Comparison of ENCODE assay signal across 18 cellular contexts in genomic region chr12:82931349-82932116, GRCh38.
DNase-seq lines count a peak whose midpoint lies in the region; TF ChIP-seq lines count a peak whose summit lies in the region.
"Had no signal": no experiment of that assay in that cellular context is flagged by ENCODE, and none has a peak within 500 bp of the region (broad histone marks: within the 10 kb centered on the region; RNA-seq: fewer than 3 reads in every experiment).

No MANE protein-coding gene starts in this region.

- no peak overlapping the region for H3K4me2 ChIP-seq in SK-N-SH

- H3K36me3 Mint-ChIP-seq in endodermal cell (ENCODE audit: low read depth) (no peaks in the 10 kb centered on the region), mesothelial cell of epicardium (peaks cover 5% of the 10 kb centered on the region), type B pancreatic cell (peaks cover 21% of the 10 kb centered on the region)

- H3K9ac ChIP-seq in SK-N-SH (no peak overlapping the region), endodermal cell (ENCODE audit: extremely low read depth, low read length, poor library complexity, severe bottlenecking) (no peak overlapping the region)

- TF ChIP-seq CTCF in SK-N-SH (IDR thresholded peaks at IDR 0.05): no peak
- no peak for TF ChIP-seq CTCF in endodermal cell (conservative IDR thresholded peaks at IDR 0.05)
- TF ChIP-seq CTCF in mesothelial cell of epicardium (IDR thresholded peaks at IDR 0.05; ENCODE audit: unreplicated experiment): no peak
- TF ChIP-seq CTCF in type B pancreatic cell (conservative IDR thresholded peaks at IDR 0.05): no peak

- H3K9me3 ChIP-seq in SK-N-SH: no peaks in the 10 kb centered on the region
- H3K9me3 ChIP-seq in endodermal cell (ENCODE audit: control insufficient read depth, low read length): no peaks in the 10 kb centered on the region
- H3K9me3 ChIP-seq: colonic mucosa, heart left ventricle, transverse colon had no signal

- DNase-seq in SK-N-SH (no peak), endodermal cell (no peak), mesothelial cell of epicardium (ENCODE audit: low spot score in 2 of 2, unreplicated experiment in 2 of 2) (no peak), type B pancreatic cell (ENCODE audit: extremely low spot score, unreplicated experiment) (no peak), GM03348 (ENCODE audit: low spot score) (no peak), mucosa of gallbladder (ENCODE audit: low spot score) (no peak), cerebellum (ENCODE audit: low spot score) (no peak)
- DNase-seq: activated CD4-positive, alpha-beta memory T cell treated with anti-CD3 and anti-CD28 coated beads, Interleukin-2, amount 10 ng/mL, durations not matched to agents 7 days and 5 days; activated naive CD8-positive, alpha-beta T cell treated with anti-CD3 and anti-CD28 coated beads, Interleukin-2, amount 50 U/mL, for 24 hours; colonic mucosa; DMS79 treated with DMSO at 0.1 percent for 48 hours; heart left ventricle; KG1; NCI-H1105; NCI-H2171 treated with DMSO at 0.1 percent for 48 hours; pancreas; transverse colon had no signal

- H3K4me1 Mint-ChIP-seq in endodermal cell (no peaks in the 10 kb centered on the region), mesothelial cell of epicardium (peaks cover 29% of the 10 kb centered on the region), type B pancreatic cell (ENCODE audit: unreplicated experiment) (peaks cover 19% of the 10 kb centered on the region)
- H3K4me1 Mint-ChIP-seq: activated CD4-positive, alpha-beta memory T cell treated with anti-CD3 and anti-CD28 coated beads, Interleukin-2, amount 10 ng/mL, durations not matched to agents 7 days and 5 days; activated naive CD8-positive, alpha-beta T cell treated with anti-CD3 and anti-CD28 coated beads, Interleukin-2, amount 50 U/mL, for 24 hours; CD14-positive monocyte had no signal

- CTCF ChIA-PET in SK-N-SH (lab: Yijun Ruan, JAX): no interaction called here

- H3K9me3 Mint-ChIP-seq in endodermal cell (no peaks in the 10 kb centered on the region), mesothelial cell of epicardium (no peaks in the 10 kb centered on the region), type B pancreatic cell (peaks cover 4% of the 10 kb centered on the region)
- H3K9me3 Mint-ChIP-seq: activated CD4-positive, alpha-beta memory T cell treated with anti-CD3 and anti-CD28 coated beads, Interleukin-2, amount 10 ng/mL, durations not matched to agents 7 days and 5 days; activated naive CD8-positive, alpha-beta T cell treated with anti-CD3 and anti-CD28 coated beads, Interleukin-2, amount 50 U/mL, for 24 hours had no signal

- POLR2A ChIA-PET in SK-N-SH (lab: Yijun Ruan, JAX): no interaction called here

- H3K4me3 ChIP-seq in SK-N-SH (ENCODE audit: low read depth in 2 of 2, low read length in 1 of 2) (no peak overlapping the region), endodermal cell (ENCODE audit: low read length) (no peak overlapping the region)
- H3K4me3 ChIP-seq: colonic mucosa, heart left ventricle, pancreas, transverse colon had no signal

- H3K27me3 Mint-ChIP-seq in endodermal cell (ENCODE audit: insufficient read depth): no peaks in the 10 kb centered on the region
- H3K27me3 Mint-ChIP-seq in mesothelial cell of epicardium (ENCODE audit: low read depth): no peaks in the 10 kb centered on the region
- no peaks in the 10 kb centered on the region for H3K27me3 Mint-ChIP-seq in type B pancreatic cell
- H3K27me3 Mint-ChIP-seq: activated CD4-positive, alpha-beta memory T cell treated with anti-CD3 and anti-CD28 coated beads, Interleukin-2, amount 10 ng/mL, durations not matched to agents 7 days and 5 days; activated naive CD8-positive, alpha-beta T cell treated with anti-CD3 and anti-CD28 coated beads, Interleukin-2, amount 50 U/mL, for 24 hours had no signal

- H3K4me1 ChIP-seq in SK-N-SH (ENCODE audit: control insufficient read depth in 1 of 2, insufficient read depth in 2 of 2, low read depth in 1 of 2, low read length in 1 of 2) (peaks cover 2 to 4% of the 10 kb centered on the region in 2 experiments; a peak in 2 of 4 replicates), endodermal cell (ENCODE audit: control insufficient read depth, insufficient read depth, low read length) (no peaks in the 10 kb centered on the region)
- H3K4me1 ChIP-seq: colonic mucosa, heart left ventricle, pancreas, transverse colon had no signal

- H3K36me3 ChIP-seq in SK-N-SH (replicated peaks in 1 of 2; ENCODE audit: control insufficient read depth in 1 of 2, insufficient read depth in 2 of 2, low read length in 1 of 2): peaks cover 0 to 3% of the 10 kb centered on the region in 2 experiments
- no peaks in the 10 kb centered on the region for H3K36me3 ChIP-seq in endodermal cell (ENCODE audit: control insufficient read depth, insufficient read depth, low read length)
- H3K36me3 ChIP-seq: colonic mucosa, heart left ventricle, pancreas, transverse colon had no signal

- no peaks in the 10 kb centered on the region for H4K20me1 ChIP-seq in SK-N-SH (ENCODE audit: insufficient read depth)

- no peaks in the 10 kb centered on the region for H3K9me2 ChIP-seq in SK-N-SH

- no peak overlapping the region for H3K4me3 Mint-ChIP-seq in endodermal cell
- no peak overlapping the region for H3K4me3 Mint-ChIP-seq in mesothelial cell of epicardium
- peak overlapping the region; percentile 21 for H3K4me3 Mint-ChIP-seq in type B pancreatic cell
- H3K4me3 Mint-ChIP-seq: activated CD4-positive, alpha-beta memory T cell treated with anti-CD3 and anti-CD28 coated beads, Interleukin-2, amount 10 ng/mL, durations not matched to agents 7 days and 5 days; activated naive CD8-positive, alpha-beta T cell treated with anti-CD3 and anti-CD28 coated beads, Interleukin-2, amount 50 U/mL, for 24 hours; CD14-positive monocyte had no signal

- no peak for TF ChIP-seq RAD21 in SK-N-SH (IDR thresholded peaks at IDR 0.05; ENCODE audit: low read length)

- H3F3A ChIP-seq in SK-N-SH (replicated peaks; ENCODE audit: insufficient read depth): no peaks in the 10 kb centered on the region

- H3K27ac ChIP-seq in SK-N-SH (ENCODE audit: low read depth in 2 of 2, low read length in 1 of 2) (peak overlapping the region in 1 of 2 experiments; percentile 42; a peak in 1 of 4 replicates), endodermal cell (ENCODE audit: low read depth, low read length) (no peak overlapping the region)
- H3K27ac ChIP-seq: colonic mucosa, pancreas had no signal

- H2AFZ ChIP-seq in SK-N-SH (ENCODE audit: low read depth): peak overlapping the region; percentile 87

- no peaks in the 10 kb centered on the region for H3K79me2 ChIP-seq in SK-N-SH (ENCODE audit: insufficient read depth)

- 66% methylated on average over 5 of the region's 5 CpGs for WGBS in SK-N-SH (ENCODE audit: low lambda C conversion rate)
- WGBS in endodermal cell (ENCODE audit: insufficient coverage in 1 of 2, insufficient read length in 1 of 2), 2 experiments: 85% methylated on average over 4 of the region's 5 CpGs

- H3K27ac Mint-ChIP-seq in endodermal cell: peak overlapping the region; percentile 3
- H3K27ac Mint-ChIP-seq in mesothelial cell of epicardium: peak overlapping the region; percentile 85
- H3K27ac Mint-ChIP-seq in type B pancreatic cell: peak overlapping the region; percentile 92
- H3K27ac Mint-ChIP-seq: activated CD4-positive, alpha-beta memory T cell treated with anti-CD3 and anti-CD28 coated beads, Interleukin-2, amount 10 ng/mL, durations not matched to agents 7 days and 5 days; activated naive CD8-positive, alpha-beta T cell treated with anti-CD3 and anti-CD28 coated beads, Interleukin-2, amount 50 U/mL, for 24 hours; CD14-positive monocyte had no signal

- H3K27me3 ChIP-seq in SK-N-SH (ENCODE audit: insufficient read depth) (no peaks in the 10 kb centered on the region), endodermal cell (ENCODE audit: control insufficient read depth, insufficient read depth, low read length, poor library complexity, severe bottlenecking) (no peaks in the 10 kb centered on the region)
- H3K27me3 ChIP-seq: colonic mucosa, heart left ventricle, pancreas, transverse colon had no signal

- no peak for TF ChIP-seq EP300 in SK-N-SH (IDR thresholded peaks at IDR 0.05; ENCODE audit: borderline replicate concordance in 1 of 2, low read depth in 1 of 2, low read length in 1 of 2)

TF ChIP-seq in SK-N-SH, 30 proteins besides CTCF, POLR2A, EP300 and RAD21:
- TF ChIP-seq YY1 (IDR thresholded peaks at IDR 0.05; ENCODE audit: low read depth): peak; percentile 57; the same call in 1 of the 2 replicates
- no peak for TF ChIP-seq MAX (IDR thresholded peaks at IDR 0.05; ENCODE audit: low read depth)
- no peak for TF ChIP-seq FOXM1 (IDR thresholded peaks at IDR 0.05; ENCODE audit: low read depth)

Comparison
In these comparisons a context has a peak if more than half of its experiments do, and no peak if none do; other contexts are left out.
1. H3K27ac Mint-ChIP-seq: peak in every context shown above with its lines; median percentile 92 in type B pancreatic cell; 85 in mesothelial cell of epicardium; 3 in endodermal cell.